Comparison of ENCODE assay signal across 1 cellular context in the genomic region with DNA sequence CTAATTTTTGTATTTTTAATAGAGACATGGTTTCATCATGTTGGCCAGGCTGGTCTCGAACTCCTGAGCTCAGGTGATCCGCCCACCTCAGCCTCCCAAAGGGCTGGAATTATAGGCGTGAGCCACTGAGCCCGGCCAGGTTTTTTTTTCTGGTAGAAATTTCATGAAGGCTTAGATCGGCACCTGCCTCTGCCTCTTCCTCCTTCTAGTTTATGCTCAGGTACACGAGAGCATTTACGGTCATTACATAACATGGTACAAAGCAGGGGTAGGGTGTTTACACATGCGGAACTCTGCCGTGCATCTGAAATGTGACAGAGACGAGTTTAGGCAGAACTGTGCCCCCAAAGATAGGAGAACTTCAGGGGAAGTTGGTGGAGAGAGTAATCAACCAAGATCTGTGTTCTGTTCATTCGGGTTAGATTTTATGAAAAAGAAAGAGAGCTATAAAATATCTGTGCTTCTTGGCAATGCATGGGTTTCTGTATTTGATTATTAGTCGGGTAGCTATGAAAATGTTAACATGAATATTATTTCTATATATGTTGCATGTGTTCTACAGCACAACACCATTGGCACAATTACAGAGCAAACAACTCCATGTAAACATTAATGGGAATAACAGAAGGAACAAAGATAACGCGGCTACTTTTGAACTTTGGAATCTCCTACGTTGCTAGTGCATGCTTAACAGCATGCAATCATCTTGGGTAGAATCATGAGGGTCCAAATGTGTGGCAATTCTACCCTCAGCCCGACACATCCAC.
TF ChIP-seq lines count a peak whose summit lies in the region.

No MANE protein-coding gene starts in this region.

TF ChIP-seq in HepG2, 621 proteins besides CTCF, POLR2A, EP300 and RAD21 (continued from another document):
- TF ChIP-seq RNF219 (CRISPR knock-in tag; IDR thresholded peaks at IDR 0.05) (no peak), ZBTB20 (CRISPR knock-in tag; IDR thresholded peaks at IDR 0.05; ENCODE audit: borderline replicate concordance, low read depth) (no peak), KLF16 (CRISPR knock-in tag; IDR thresholded peaks at IDR 0.05) (peak in 1 of 2 experiments; percentile 11; a peak in 1 of 4 replicates), FOXA3 (CRISPR knock-in tag; IDR thresholded peaks at IDR 0.05) (peak; percentile 51; the same call in 1 of the 2 replicates), ZNF468 (CRISPR knock-in tag; IDR thresholded peaks at IDR 0.05) (no peak), RFX1 (IDR thresholded peaks at IDR 0.05) (no peak), SRSF4 (IDR thresholded peaks at IDR 0.05; ENCODE audit: low read depth, low read length, poor library complexity, severe bottlenecking) (no peak)
